ENCODE assay signal across 8 cellular contexts in the genomic region with DNA sequence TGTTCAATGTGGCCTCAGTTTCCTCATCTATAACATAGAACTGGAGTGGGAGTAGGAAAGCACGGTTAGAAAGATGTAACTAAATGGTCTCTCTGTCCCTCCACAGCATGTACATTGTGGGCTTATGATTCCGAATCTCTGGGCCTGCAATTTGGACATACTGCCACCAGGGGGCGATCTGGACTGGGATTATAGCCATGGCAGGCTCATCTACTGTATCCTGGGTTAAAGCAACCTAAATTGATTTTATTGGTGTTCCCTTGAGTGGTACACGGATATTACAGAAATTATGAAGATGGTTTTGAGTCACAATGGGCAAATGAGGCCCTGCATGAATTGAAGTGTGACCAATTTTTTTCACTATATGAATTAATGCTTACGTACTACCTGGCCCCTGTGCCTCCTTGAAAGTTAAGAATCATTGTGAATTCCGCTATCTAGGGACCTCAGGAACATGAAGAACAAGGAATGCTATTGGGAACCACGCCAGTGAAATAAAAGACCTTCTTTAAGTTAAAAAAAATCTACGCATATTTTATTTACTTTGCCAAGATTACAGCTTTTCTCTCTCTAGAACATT. TPM values are rescaled to one million over a fixed set of nuclear protein-coding genes. Genes with fewer than 3 reads are reported as not detected.
DNase-seq lines count a peak whose midpoint lies in the region; ATAC-seq and TF ChIP-seq lines count a peak whose summit lies in the region.

No MANE protein-coding gene starts in this region.

- H3K36me3 ChIP-seq in left ventricle myocardium inferior (no peaks in the 10 kb centered on the region), kidney epithelial cell (ENCODE audit: control insufficient read depth, insufficient read depth, low read length) (no peaks in the 10 kb centered on the region), transverse colon (no peaks in the 10 kb centered on the region), neuronal stem cell (replicated peaks in 1 of 2; ENCODE audit: control insufficient read depth in 2 of 2, insufficient read depth in 2 of 2, low read length in 2 of 2) (no peaks in the 10 kb centered on the region)

- no peak overlapping the region for H3K9ac ChIP-seq in neuronal stem cell (ENCODE audit: low read depth, low read length, poor library complexity)

- no peak overlapping the region for H2AFZ ChIP-seq in neuronal stem cell (ENCODE audit: low read length)

- H3K27ac Mint-ChIP-seq in activated CD8-positive, alpha-beta memory T cell treated with anti-CD3 and anti-CD28 coated beads, Interleukin-2, amount 10 ng/mL, durations not matched to agents 7 days and 5 days: no peak overlapping the region

- ATAC-seq in left cardiac atrium (no peak), HG02588 (IDR thresholded peaks at IDR 0.05; ENCODE audit: unreplicated experiment) (no peak)
- no peak for ATAC-seq in activated CD8-positive, alpha-beta memory T cell treated with anti-CD3 and anti-CD28 coated beads, Interleukin-2, amount 10 ng/mL, durations not matched to agents 7 days and 5 days

- H3K27me3 Mint-ChIP-seq in activated CD8-positive, alpha-beta memory T cell treated with anti-CD3 and anti-CD28 coated beads, Interleukin-2, amount 10 ng/mL, durations not matched to agents 7 days and 5 days: peaks cover 39% of the 10 kb centered on the region

- no peak overlapping the region for H3K14ac ChIP-seq in neuronal stem cell (ENCODE audit: low read length)

- no peak overlapping the region for H3K18ac ChIP-seq in neuronal stem cell (ENCODE audit: low read length)

- H3K27ac ChIP-seq in left ventricle myocardium inferior (replicated peaks): no peak overlapping the region
- no peak overlapping the region for H3K27ac ChIP-seq in transverse colon
- no peak overlapping the region for H3K27ac ChIP-seq in neuronal stem cell (replicated peaks; ENCODE audit: low read length)

- no peak for DNase-seq in left ventricle myocardium inferior
- no peak for DNase-seq in left cardiac atrium
- peak; percentile 61 for DNase-seq in activated CD8-positive, alpha-beta memory T cell treated with anti-CD3 and anti-CD28 coated beads, Interleukin-2, amount 10 ng/mL, durations not matched to agents 7 days and 5 days
- no peak for DNase-seq in kidney epithelial cell (ENCODE audit: low read depth)
- DNase-seq in transverse colon: peak; percentile 40
- DNase-seq in HPDE6-E6E7 (ENCODE audit: extremely low spot score): no peak
- DNase-seq in neuronal stem cell (ENCODE audit: low spot score): no peak

- H2BK5ac ChIP-seq in neuronal stem cell (ENCODE audit: low read length): no peak overlapping the region

- no peak overlapping the region for H3K4me2 ChIP-seq in neuronal stem cell (ENCODE audit: insufficient read depth, low read length, poor library complexity, severe bottlenecking)

- no peaks in the 10 kb centered on the region for H3K79me1 ChIP-seq in neuronal stem cell (ENCODE audit: low read depth, low read length)

- no peak for TF ChIP-seq POLR2A in transverse colon (IDR thresholded peaks at IDR 0.05)

- no peak overlapping the region for H2BK12ac ChIP-seq in neuronal stem cell (ENCODE audit: low read length)

- H3K4me3 ChIP-seq in left ventricle myocardium inferior (no peak overlapping the region), kidney epithelial cell (ENCODE audit: low read depth, low read length) (no peak overlapping the region), transverse colon (no peak overlapping the region), neuronal stem cell (ENCODE audit: low read length in 2 of 2) (no peak overlapping the region)

- H3K9me3 ChIP-seq in left ventricle myocardium inferior (replicated peaks) (peaks cover 19% of the 10 kb centered on the region), transverse colon (peaks cover 12% of the 10 kb centered on the region in 2 donors), neuronal stem cell (replicated peaks in 1 of 2; ENCODE audit: control insufficient read depth in 2 of 2, insufficient read depth in 1 of 2, low read depth in 1 of 2, low read length in 2 of 2) (peaks cover 7 to 10% of the 10 kb centered on the region in 2 donors)

- no peak overlapping the region for H2AK5ac ChIP-seq in neuronal stem cell (ENCODE audit: low read depth, low read length)

- no peak for TF ChIP-seq EP300 in transverse colon (IDR thresholded peaks at IDR 0.05; ENCODE audit: low read depth)

- H2BK120ac ChIP-seq in neuronal stem cell (ENCODE audit: low read depth, low read length): no peak overlapping the region

- H2BK15ac ChIP-seq in neuronal stem cell (ENCODE audit: low read length): no peak overlapping the region

- in situ Hi-C loops in transverse colon (cut with MboI; ENCODE audit: low pct_ligation_motif_present in 1 of 4, low pct_unique_long_range_greater_than_20kb in 1 of 4, low sequenced_read_pairs in 3 of 4): loop anchor here in 1 of 4 donors (25.0 kb wide), 1 partner anchor 124 kb away; the partner anchor contains the start of gene NCF4

- CTCF ChIA-PET in activated CD8-positive, alpha-beta memory T cell treated with anti-CD3 and anti-CD28 coated beads, Interleukin-2, amount 10 ng/mL, durations not matched to agents 7 days and 5 days (lab: Charles Lee): interaction anchor here (0.7 to 1.8 kb wide), 8 partner anchors 9 to 274 kb away, joined by 3 to 8 read pairs (median 3); partner anchors contain the start of gene TST

- no peaks in the 10 kb centered on the region for H3K4me1 Mint-ChIP-seq in activated CD8-positive, alpha-beta memory T cell treated with anti-CD3 and anti-CD28 coated beads, Interleukin-2, amount 10 ng/mL, durations not matched to agents 7 days and 5 days

- TF ChIP-seq CTCF in left ventricle myocardium inferior (IDR thresholded peaks at IDR 0.05; ENCODE audit: borderline replicate concordance) (peak; percentile 48), kidney epithelial cell (IDR thresholded peaks at IDR 0.05; ENCODE audit: insufficient read depth, low read length, poor library complexity, severe bottlenecking) (peak; percentile 61), transverse colon (IDR thresholded peaks at IDR 0.05) (peak; percentile 48 to 75 (median 54))

- 49 to 57% methylated on average over 4 to 8 of the region's 8 CpGs for WGBS in transverse colon (ENCODE audit: low coverage in 1 of 2), 2 donors
- no CpG with 5 or more reads among the region's 8 CpGs for WGBS in neuronal stem cell (ENCODE audit: extremely low coverage in 2 of 2, insufficient read length in 2 of 2, insufficient replicate concordance in 1 of 2), 2 donors

- H3K4ac ChIP-seq in neuronal stem cell (ENCODE audit: low read length): no peak overlapping the region

- no peak overlapping the region for H4K91ac ChIP-seq in neuronal stem cell (ENCODE audit: low read depth, low read length, poor library complexity)

- H3K27me3 ChIP-seq in left ventricle myocardium inferior (ENCODE audit: low read depth): peaks cover 67% of the 10 kb centered on the region
- H3K27me3 ChIP-seq in kidney epithelial cell (ENCODE audit: control insufficient read depth, insufficient read depth, low read length): peaks cover 6% of the 10 kb centered on the region
- H3K27me3 ChIP-seq in transverse colon: peaks cover 28% of the 10 kb centered on the region
- H3K27me3 ChIP-seq in neuronal stem cell (ENCODE audit: control insufficient read depth in 3 of 3, insufficient read depth in 3 of 3, low read depth in 1 of 3, low read length in 3 of 3): peaks cover 0 to 9% (median 1%) of the 10 kb centered on the region in 3 experiments

- H4K8ac ChIP-seq in neuronal stem cell (ENCODE audit: low read depth, low read length): no peak overlapping the region

- H3K4me3 Mint-ChIP-seq in activated CD8-positive, alpha-beta memory T cell treated with anti-CD3 and anti-CD28 coated beads, Interleukin-2, amount 10 ng/mL, durations not matched to agents 7 days and 5 days: no peak overlapping the region

- intact Hi-C loops in left ventricle myocardium inferior (cut with micrococcal nuclease) (no loop called here), left cardiac atrium (cut with DNase I) (no loop called here), transverse colon (cut with DNase I; ENCODE audit: low total_unique reads) (no loop called here)

- peaks cover 7% of the 10 kb centered on the region for H3K36me3 Mint-ChIP-seq in activated CD8-positive, alpha-beta memory T cell treated with anti-CD3 and anti-CD28 coated beads, Interleukin-2, amount 10 ng/mL, durations not matched to agents 7 days and 5 days

- H3K23ac ChIP-seq in neuronal stem cell (ENCODE audit: low read depth, low read length, poor library complexity): no peak overlapping the region

- peaks cover 10% of the 10 kb centered on the region for H3K9me3 Mint-ChIP-seq in activated CD8-positive, alpha-beta memory T cell treated with anti-CD3 and anti-CD28 coated beads, Interleukin-2, amount 10 ng/mL, durations not matched to agents 7 days and 5 days (ENCODE audit: low read depth)

- H3K4me1 ChIP-seq in left ventricle myocardium inferior (no peaks in the 10 kb centered on the region), transverse colon (no peaks in the 10 kb centered on the region), neuronal stem cell (ENCODE audit: control insufficient read depth in 2 of 2, insufficient read depth in 1 of 2, low read depth in 1 of 2, low read length in 2 of 2) (no peaks in the 10 kb centered on the region)

RNA-seq across cellular contexts. Expression of gene TST, which starts 32.9 kb away (rescaled TPM):
- total RNA-seq in left ventricle myocardium inferior: 39.8 TPM
- 10 to 100 TPM; 33.3 to 35.5 TPM for total RNA-seq in left cardiac atrium
- total RNA-seq in activated CD8-positive, alpha-beta memory T cell treated with anti-CD3 and anti-CD28 coated beads, Interleukin-2, amount 10 ng/mL, durations not matched to agents 7 days and 5 days: 10 to 100 TPM; 11.2 to 29.3 TPM
- total RNA-seq in kidney epithelial cell: 49.2 and 64.3 TPM in 2 replicates
- 100 to 1,000 TPM; 246 to 719 (median 557) TPM for total RNA-seq in transverse colon
- 29.6 TPM for polyA plus RNA-seq in neuronal stem cell (2013, experiment 1 of 2)
- polyA plus RNA-seq in neuronal stem cell (2013, experiment 2 of 2): 29.3 TPM

RNA-seq across cellular contexts. Expression of gene MPST, which starts 33.2 kb away (rescaled TPM):
- total RNA-seq in left ventricle myocardium inferior (58.3 TPM), left cardiac atrium (10 to 100 TPM; 48.2 to 51.2 TPM), kidney epithelial cell (186 and 219 TPM in 2 replicates), transverse colon (100 to 1,000 TPM; 407 to 964 (median 541) TPM)
- total RNA-seq in activated CD8-positive, alpha-beta memory T cell treated with anti-CD3 and anti-CD28 coated beads, Interleukin-2, amount 10 ng/mL, durations not matched to agents 7 days and 5 days: 10 to 100 TPM; 42.3 to 61.0 TPM
- 164 TPM for polyA plus RNA-seq in neuronal stem cell (2013, experiment 1 of 2)
- polyA plus RNA-seq in neuronal stem cell (2013, experiment 2 of 2): 164 TPM

Comparison
In these comparisons a context has a peak if more than half of its experiments do, and no peak if none do; other contexts are left out.
1. DNase-seq: peak in activated CD8-positive, alpha-beta memory T cell treated with anti-CD3 and anti-CD28 coated beads, Interleukin-2, amount 10 ng/mL, durations not matched to agents 7 days and 5 days (single experiment) and transverse colon (single experiment); none in left ventricle myocardium inferior (single experiment), left cardiac atrium (single experiment), kidney epithelial cell (single experiment), HPDE6-E6E7 (single experiment) and neuronal stem cell (single experiment).
2. Peak in every context shown above with its lines, with median percentiles within 50 percentile points of each other: CTCF ChIP-seq.